In genomic region chr2:141940709-141941108, GRCh38 we compare ENCODE assay signal across 1 cellular context.
TF ChIP-seq lines count a peak whose summit lies in the region.

No MANE protein-coding gene starts in this region.

TF ChIP-seq in SK-N-SH, 30 proteins besides CTCF, POLR2A, EP300 and RAD21 (continued from another document):
- TF ChIP-seq USF2 (IDR thresholded peaks at IDR 0.05; ENCODE audit: borderline replicate concordance, low read depth, low read length) = no peak
- TF ChIP-seq ELF1 (IDR thresholded peaks at IDR 0.05) = no peak
- no peak for TF ChIP-seq YY1 (IDR thresholded peaks at IDR 0.05; ENCODE audit: low read depth)
- no peak for TF ChIP-seq SIN3A (IDR thresholded peaks at IDR 0.05; ENCODE audit: borderline replicate concordance, low read depth, low read length)
- TF ChIP-seq GABPA (IDR thresholded peaks at IDR 0.05; ENCODE audit: low read depth) = no peak
- TF ChIP-seq RCOR1 (IDR thresholded peaks at IDR 0.05; ENCODE audit: low read length) = no peak
- no peak for TF ChIP-seq MXI1 (IDR thresholded peaks at IDR 0.05; ENCODE audit: low read depth, low read length)
